In genomic region chr21:24897883-24898282, GRCh38 we compare ENCODE assay signal across 24 cellular contexts.
DNase-seq lines count a peak whose midpoint lies in the region; ATAC-seq, FAIRE-seq and TF ChIP-seq lines count a peak whose summit lies in the region.
"Had no signal": no experiment of that assay in that cellular context is flagged by ENCODE, and none has a peak within 500 bp of the region (broad histone marks: within the 10 kb centered on the region; RNA-seq: fewer than 3 reads in every experiment).

No MANE protein-coding gene starts in this region.

- H3K9ac ChIP-seq in SU-DHL-6 (ENCODE audit: low read length): no peak overlapping the region

- no peaks in the 10 kb centered on the region for H3F3A ChIP-seq in SU-DHL-6 (ENCODE audit: insufficient read depth)

- ATAC-seq in GM19438 (IDR thresholded peaks at IDR 0.05; ENCODE audit: low read depth, unreplicated experiment) (peak; percentile 58), HG02938 (IDR thresholded peaks at IDR 0.05; ENCODE audit: unreplicated experiment) (peak; percentile 35), HG03097 (IDR thresholded peaks at IDR 0.05; ENCODE audit: low FRiP score, unreplicated experiment) (no peak), left lobe of liver (no peak)
- ATAC-seq: A549; activated T-cell treated with anti-CD3 and anti-CD28 coated beads, Interleukin-2, amount 50 U/mL, for 4 hours; naive thymus-derived CD4-positive, alpha-beta T cell had no signal

- no peak for DNase-seq in GM18507 (ENCODE audit: extremely low spot score, insufficient read length, low read depth)
- DNase-seq in breast epithelium (ENCODE audit: low spot score in 2 of 2): no peak
- no peak for DNase-seq in NCI-H1092 (lab: John Stamatoyannopoulos, UW)
- no peak for DNase-seq in left lobe of liver (ENCODE audit: low spot score)
- DNase-seq: activated CD4-positive, alpha-beta T cell treated with anti-CD3 and anti-CD28 coated beads for 48 hours; activated naive CD4-positive, alpha-beta T cell treated with Interleukin-2 at 50 U/mL for 16 hours; activated T-cell treated with anti-CD3 and anti-CD28 coated beads, Interleukin-2, amount 50 U/mL, for 4 hours; adrenal gland; erythroblast; HCEC 1CT; left ventricle myocardium inferior; naive thymus-derived CD4-positive, alpha-beta T cell; NCI-H2029; NCI-H2227 treated with DMSO at 0.1 percent for 48 hours; RPMI8226; small intestine; stimulated activated CD4-positive, alpha-beta T cell treated with anti-CD3 and anti-CD28 coated beads, Interleukin-1b, Interleukin-23, amount 100 ng/mL, for 48 hours; T-helper 2 cell; trophoblast cell had no signal

- no peak overlapping the region for H3K27ac ChIP-seq in SU-DHL-6 (ENCODE audit: low read depth, low read length)
- H3K27ac ChIP-seq in breast epithelium: no peak overlapping the region
- H3K27ac ChIP-seq: A549, adrenal gland, left ventricle myocardium inferior had no signal

- H3K36me3 ChIP-seq in SU-DHL-6 (ENCODE audit: low read length): no peaks in the 10 kb centered on the region
- no peaks in the 10 kb centered on the region for H3K36me3 ChIP-seq in breast epithelium
- H3K36me3 ChIP-seq: adrenal gland, left ventricle myocardium inferior had no signal

- H3K4me1 ChIP-seq in breast epithelium: no peaks in the 10 kb centered on the region
- H3K4me1 ChIP-seq: A549, adrenal gland, left ventricle myocardium inferior had no signal

- TF ChIP-seq CTCF in SU-DHL-6 (IDR thresholded peaks at IDR 0.05; ENCODE audit: insufficient read depth, low read length, poor library complexity, severe bottlenecking): no peak
- no peak for TF ChIP-seq CTCF in breast epithelium (IDR thresholded peaks at IDR 0.05)

- peak; percentile 79 for FAIRE-seq in GM18507 (lab: Jason Lieb, UNC)
- FAIRE-seq: A549, small intestine had no signal

- H3K79me2 ChIP-seq in SU-DHL-6 (ENCODE audit: insufficient read depth, low read length): no peaks in the 10 kb centered on the region

- H3K9me3 ChIP-seq in SU-DHL-6 (ENCODE audit: insufficient read depth, low read length) (no peaks in the 10 kb centered on the region), breast epithelium (no peaks in the 10 kb centered on the region)
- H3K9me3 ChIP-seq: A549, adrenal gland had no signal

- peak overlapping the region; percentile 12 for H2AFZ ChIP-seq in SU-DHL-6 (ENCODE audit: low read depth, low read length, severe bottlenecking)

- no peak overlapping the region for H3K4me2 ChIP-seq in SU-DHL-6 (ENCODE audit: low read depth, low read length, poor library complexity, severe bottlenecking)
- H3K4me2 ChIP-seq: A549 had no signal

- H3K27me3 ChIP-seq in SU-DHL-6 (ENCODE audit: low read length): no peaks in the 10 kb centered on the region
- no peaks in the 10 kb centered on the region for H3K27me3 ChIP-seq in breast epithelium
- H3K27me3 ChIP-seq: adrenal gland had no signal

- intact Hi-C loops in breast epithelium (cut with DNase I; ENCODE audit: low total_unique reads): no loop called here

- no peak overlapping the region for H3K4me3 ChIP-seq in SU-DHL-6 (ENCODE audit: insufficient read depth, low read length, poor library complexity, severe bottlenecking)
- H3K4me3 ChIP-seq in breast epithelium: no peak overlapping the region
- H3K4me3 ChIP-seq: A549, adrenal gland, left ventricle myocardium inferior had no signal

- no peak for TF ChIP-seq POLR2A in breast epithelium (IDR thresholded peaks at IDR 0.05)

- no peaks in the 10 kb centered on the region for H4K20me1 ChIP-seq in SU-DHL-6 (ENCODE audit: low read depth, low read length)

- H3K9me2 ChIP-seq in SU-DHL-6 (replicated peaks; ENCODE audit: insufficient read depth, low read length): no peaks in the 10 kb centered on the region

Comparison
In these comparisons a context has a peak if more than half of its experiments do, and no peak if none do; other contexts are left out.
1. ATAC-seq: peak in GM19438 (single experiment) and HG02938 (single experiment); none in HG03097 (single experiment) and left lobe of liver (single experiment).